9 cellular contexts compared by ENCODE assay signal in the genomic region with DNA sequence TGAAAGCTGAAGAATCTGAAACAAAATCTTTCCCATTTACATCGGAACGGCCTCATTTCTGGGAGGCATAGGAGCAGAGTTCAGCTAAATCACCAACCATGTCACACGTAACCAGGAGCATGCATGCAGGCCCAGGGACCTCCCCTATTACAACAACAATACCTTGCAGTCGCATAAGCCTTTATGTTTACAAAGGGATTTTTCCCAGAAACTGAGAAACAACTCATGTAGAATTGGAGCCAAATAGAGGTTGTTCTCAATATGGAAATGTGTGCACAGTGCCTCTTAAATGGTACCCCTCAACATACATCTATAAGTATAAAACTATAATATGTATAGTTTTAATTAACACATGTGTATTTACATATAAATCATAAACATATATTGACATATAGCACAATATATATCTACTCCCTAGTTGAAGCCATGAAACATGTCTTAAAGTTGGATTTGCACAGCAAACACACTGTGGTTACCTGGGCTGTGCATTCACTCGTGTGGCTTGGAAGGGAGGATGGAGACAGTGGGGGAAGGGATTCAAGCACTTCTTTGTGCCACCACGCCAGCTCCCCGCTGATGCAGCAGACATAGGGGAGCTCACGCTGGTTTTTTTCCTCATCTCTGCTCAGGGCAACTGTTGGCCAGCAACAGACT. TPM values are rescaled to one million over a fixed set of nuclear protein-coding genes. Genes with fewer than 3 reads are reported as not detected.
DNase-seq lines count a peak whose midpoint lies in the region; ATAC-seq and FAIRE-seq lines count a peak whose summit lies in the region.
"Had no signal": no experiment of that assay in that cellular context is flagged by ENCODE, and none has a peak within 500 bp of the region (broad histone marks: within the 10 kb centered on the region; RNA-seq: fewer than 3 reads in every experiment).

No MANE protein-coding gene starts in this region.

- H2BK120ac ChIP-seq in mesenchymal stem cell (ENCODE audit: low read depth, low read length): no peak overlapping the region

- WGBS in GM23248 (ENCODE audit: low coverage in 1 of 2, low lambda C conversion rate in 2 of 2, missing lambda C conversion rate in 2 of 2), 2 experiments: 74 to 75% methylated on average over 8 of the region's 8 CpGs
- WGBS in mesenchymal stem cell: 92% methylated on average over 7 of the region's 8 CpGs

- H3F3A ChIP-seq in GM23248 (ENCODE audit: insufficient read depth): peaks cover 90% of the 10 kb centered on the region

- H3K4ac ChIP-seq in mesenchymal stem cell (ENCODE audit: low read depth in 1 of 2, low read length in 2 of 2): no peak overlapping the region

- H4K20me1 ChIP-seq in GM23248 (ENCODE audit: insufficient read depth): no peaks in the 10 kb centered on the region

- no peak overlapping the region for H3K14ac ChIP-seq in mesenchymal stem cell (ENCODE audit: low read length in 2 of 2)

- H2AFZ ChIP-seq in GM23248 (no peak overlapping the region), mesenchymal stem cell (ENCODE audit: low read depth, low read length) (no peak overlapping the region)

- no peak overlapping the region for H2AK5ac ChIP-seq in mesenchymal stem cell (ENCODE audit: low read length, severe bottlenecking)

- peak overlapping the region; percentile 20 for H3K4me2 ChIP-seq in GM23248 (ENCODE audit: unreplicated experiment)
- H3K4me2 ChIP-seq in mesenchymal stem cell (ENCODE audit: low read length, poor library complexity, severe bottlenecking): no peak overlapping the region

- no peak overlapping the region for H4K8ac ChIP-seq in mesenchymal stem cell (ENCODE audit: low read length)

- H3K79me2 ChIP-seq in GM23248 (ENCODE audit: insufficient read depth): peaks cover 14% of the 10 kb centered on the region

- H4K91ac ChIP-seq in mesenchymal stem cell (ENCODE audit: low read length): no peak overlapping the region

- no peak overlapping the region for H2BK5ac ChIP-seq in mesenchymal stem cell (ENCODE audit: low read depth, low read length, poor library complexity, severe bottlenecking)

- no peaks in the 10 kb centered on the region for H3K9me2 ChIP-seq in GM23248 (ENCODE audit: insufficient read depth)

- H3K36me3 ChIP-seq in GM23248 (ENCODE audit: low read depth) (peaks cover 60% of the 10 kb centered on the region), mesenchymal stem cell (ENCODE audit: control insufficient read depth in 1 of 2, insufficient read depth in 2 of 2, low read depth in 1 of 2, low read length in 2 of 2) (peaks cover 44 to 68% of the 10 kb centered on the region in 2 experiments), H7 (replicated peaks; ENCODE audit: control insufficient read depth, insufficient read depth, low read length) (peaks cover 16% of the 10 kb centered on the region)

- ATAC-seq in GM18873 (IDR thresholded peaks at IDR 0.05; ENCODE audit: low FRiP score, unreplicated experiment): peak; percentile 24
- ATAC-seq in HG03565 (IDR thresholded peaks at IDR 0.05; ENCODE audit: unreplicated experiment): peak; percentile 7

- H3K23ac ChIP-seq in mesenchymal stem cell (ENCODE audit: low read length in 2 of 2): no peak overlapping the region

- no peak overlapping the region for H2BK15ac ChIP-seq in mesenchymal stem cell (ENCODE audit: low read depth, poor library complexity, severe bottlenecking)

- H2BK12ac ChIP-seq in mesenchymal stem cell (ENCODE audit: low read length in 2 of 2): peak overlapping the region in 1 of 2 experiments; percentile 43

- peak overlapping the region in 1 of 2 experiments; percentile 50 for H3K18ac ChIP-seq in mesenchymal stem cell (ENCODE audit: low read depth in 1 of 2, low read length in 2 of 2)

- H3K4me3 ChIP-seq in GM23248: no peak overlapping the region
- peak overlapping the region in 1 of 2 experiments; percentile 15 for H3K4me3 ChIP-seq in mesenchymal stem cell (ENCODE audit: insufficient read depth in 1 of 2, low read depth in 1 of 2, low read length in 2 of 2)
- no peak overlapping the region for H3K4me3 ChIP-seq in H7 (ENCODE audit: insufficient read depth, low read depth, low read length)

- DNase-seq in GM23248 (no peak), mesenchymal stem cell (no peak), NCI-H82 (lab: John Stamatoyannopoulos, UW) (no peak), H7 (no peak), HTR-8/SVneo (ENCODE audit: insufficient read length, low spot score) (no peak)
- DNase-seq: OCI-M1, small intestine had no signal

- in situ Hi-C loops in GM23248 (cut with MboI): no loop called here

- H3K9me3 ChIP-seq in GM23248 (ENCODE audit: low read depth): no peaks in the 10 kb centered on the region
- H3K9me3 ChIP-seq in mesenchymal stem cell (ENCODE audit: control insufficient read depth, low read length): peaks cover 10% of the 10 kb centered on the region

- H3K27me3 ChIP-seq in GM23248 (replicated peaks; ENCODE audit: insufficient read depth) (no peaks in the 10 kb centered on the region), mesenchymal stem cell (ENCODE audit: control insufficient read depth in 1 of 2, insufficient read depth in 1 of 2, low read length in 2 of 2) (no peaks in the 10 kb centered on the region), H7 (ENCODE audit: control insufficient read depth, insufficient read depth, low read length) (no peaks in the 10 kb centered on the region)

- H3K4me1 ChIP-seq in GM23248 (ENCODE audit: insufficient read depth): peaks cover 63% of the 10 kb centered on the region
- H3K4me1 ChIP-seq in mesenchymal stem cell (ENCODE audit: control insufficient read depth, insufficient read depth, low read depth, low read length): peaks cover 15% of the 10 kb centered on the region

- H3K9ac ChIP-seq in GM23248 (0 out of 2 replicates have a peak overlapping the region, but pooled peaks have one; percentile 71), mesenchymal stem cell (ENCODE audit: low read length) (no peak overlapping the region)

- no peak for FAIRE-seq in HTR-8/SVneo (lab: Jason Lieb, UNC)
- FAIRE-seq: small intestine had no signal

- peaks cover 26% of the 10 kb centered on the region for H3K79me1 ChIP-seq in mesenchymal stem cell (replicated peaks; ENCODE audit: low read length, poor library complexity, severe bottlenecking)

- peak overlapping the region; percentile 94 for H3K27ac ChIP-seq in GM23248
- peak overlapping the region; percentile 59 for H3K27ac ChIP-seq in mesenchymal stem cell (ENCODE audit: low read length, poor library complexity, severe bottlenecking)

RNA-seq across cellular contexts. Expression of a gene that starts 35.0 kb away (rescaled TPM):
- total RNA-seq in GM23248 (2014; rRNA removed; shearing (Covaris generic)): 21.1 and 25.9 TPM in 2 replicates
- 5.1 and 5.4 TPM in 2 replicates for polyA plus RNA-seq in GM23248 (2016; fragmentation: Nextera tagmentation; extraction: Ambion mirVana)
- polyA plus RNA-seq in mesenchymal stem cell (2013, experiment 1 of 2): 2.3 TPM
- polyA plus RNA-seq in mesenchymal stem cell (2013, experiment 2 of 2): 2.2 TPM
- total RNA-seq in H7 (2014; rRNA removed; shearing (Covaris generic)): 0.04 and 0.14 TPM in 2 replicates

Comparison
In these comparisons a context has a peak if more than half of its experiments do, and no peak if none do; other contexts are left out.
1. RNA of a gene that starts 35.0 kb away (total RNA-seq): 21.1 to 25.9 TPM in GM23248; 0.04 to 0.14 TPM in H7; every median in the first group is over 10 times any median in the second.